8 cellular contexts compared by ENCODE assay signal in genomic region chr6:70667256-70667710, GRCh38. TPM values are rescaled to one million over a fixed set of nuclear protein-coding genes. Genes with fewer than 3 reads are reported as not detected.
DNase-seq lines count a peak whose midpoint lies in the region; ATAC-seq and TF ChIP-seq lines count a peak whose summit lies in the region.

No MANE protein-coding gene starts in this region.

- no peaks in the 10 kb centered on the region for H3K27me3 ChIP-seq in GM23338 (ENCODE audit: insufficient read depth)
- no peaks in the 10 kb centered on the region for H3K27me3 ChIP-seq in layer of hippocampus (ENCODE audit: control insufficient read depth, insufficient read depth, low read length)
- H3K27me3 ChIP-seq in tibial artery, result no peaks in the 10 kb centered on the region

- H3K36me3 Mint-ChIP-seq in GM23338 (ENCODE audit: low read depth), result no peaks in the 10 kb centered on the region; the same call in 2 of the 3 replicates
- peaks cover 25% of the 10 kb centered on the region for H3K36me3 Mint-ChIP-seq in activated T-helper 17 cell treated with anti-CD3 and anti-CD28 coated beads, Interleukin-2, amount 50 U/mL, for 72 hours (ENCODE audit: low read depth)

- H3K27ac ChIP-seq in 22Rv1 (peak overlapping the region; percentile 95), GM23338 (ENCODE audit: low read depth) (peak overlapping the region; percentile 84; the same call in 1 of the 2 replicates), layer of hippocampus (ENCODE audit: low read depth, low read length) (peak overlapping the region; percentile 47), tibial artery (peak overlapping the region; percentile 96)

- H3F3A ChIP-seq in GM23338 (replicated peaks; ENCODE audit: low read depth), result peaks cover 4% of the 10 kb centered on the region

- DNase-seq in GM23338 (ENCODE audit: low spot score) (no peak), tibial artery (no peak), T-helper 9 cell (no peak)

- no peak for ATAC-seq in GM23338
- ATAC-seq in activated T-helper 17 cell treated with anti-CD3 and anti-CD28 coated beads, Interleukin-2, amount 50 U/mL, for 72 hours (replicated peaks), result no peak
- ATAC-seq in GM18502 (IDR thresholded peaks at IDR 0.05; ENCODE audit: poor library complexity, unreplicated experiment), result no peak
- no peak for ATAC-seq in GM18520 (IDR thresholded peaks at IDR 0.05; ENCODE audit: unreplicated experiment)

- H3K9me2 ChIP-seq in GM23338 (ENCODE audit: insufficient read depth), result peaks cover 10% of the 10 kb centered on the region; the same call in 1 of the 2 replicates

- peak overlapping the region; percentile 99 for H2AFZ ChIP-seq in GM23338

- H3K36me3 ChIP-seq in GM23338 (ENCODE audit: insufficient read depth), result no peaks in the 10 kb centered on the region
- no peaks in the 10 kb centered on the region for H3K36me3 ChIP-seq in tibial artery

- peaks cover 28% of the 10 kb centered on the region for H3K4me1 Mint-ChIP-seq in GM23338
- H3K4me1 Mint-ChIP-seq in activated T-helper 17 cell treated with anti-CD3 and anti-CD28 coated beads, Interleukin-2, amount 50 U/mL, for 72 hours, result peaks cover 46% of the 10 kb centered on the region

- H3K9me3 ChIP-seq in tibial artery, result no peaks in the 10 kb centered on the region

- no peaks in the 10 kb centered on the region; the same call in 1 of the 2 replicates for H4K20me1 ChIP-seq in GM23338 (replicated peaks; ENCODE audit: insufficient read depth)

- peaks cover 38% of the 10 kb centered on the region for H3K79me2 ChIP-seq in GM23338 (replicated peaks; ENCODE audit: insufficient read depth)

- no peaks in the 10 kb centered on the region for H3K9me3 Mint-ChIP-seq in GM23338
- H3K9me3 Mint-ChIP-seq in activated T-helper 17 cell treated with anti-CD3 and anti-CD28 coated beads, Interleukin-2, amount 50 U/mL, for 72 hours, result peaks cover 5% of the 10 kb centered on the region

- peak overlapping the region; percentile 88 for H3K4me3 Mint-ChIP-seq in GM23338
- H3K4me3 Mint-ChIP-seq in activated T-helper 17 cell treated with anti-CD3 and anti-CD28 coated beads, Interleukin-2, amount 50 U/mL, for 72 hours, result peak overlapping the region; percentile 99

- H3K4me1 ChIP-seq in GM23338 (ENCODE audit: insufficient read depth) (peaks cover 19% of the 10 kb centered on the region), tibial artery (peaks cover 0 to 22% (median 0%) of the 10 kb centered on the region in 4 donors)

- peak overlapping the region; percentile 92 for H3K27ac Mint-ChIP-seq in GM23338
- H3K27ac Mint-ChIP-seq in activated T-helper 17 cell treated with anti-CD3 and anti-CD28 coated beads, Interleukin-2, amount 50 U/mL, for 72 hours, result peak overlapping the region; percentile 98

- TF ChIP-seq CTCF in 22Rv1 (IDR thresholded peaks at IDR 0.05) (no peak), GM23338 (conservative IDR thresholded peaks at IDR 0.05; ENCODE audit: low read depth in 2 of 2) (no peak), tibial artery (IDR thresholded peaks at IDR 0.05) (no peak)

- peak overlapping the region; percentile 92 for H3K4me2 ChIP-seq in GM23338

- peak overlapping the region; percentile 79 for H3K4me3 ChIP-seq in GM23338
- peak overlapping the region; percentile 93 to 95 for H3K4me3 ChIP-seq in tibial artery

- H3K27me3 Mint-ChIP-seq in GM23338 (ENCODE audit: insufficient read depth, low read depth, poor library complexity), result peaks cover 4% of the 10 kb centered on the region
- no peaks in the 10 kb centered on the region for H3K27me3 Mint-ChIP-seq in activated T-helper 17 cell treated with anti-CD3 and anti-CD28 coated beads, Interleukin-2, amount 50 U/mL, for 72 hours

- intact Hi-C loops in tibial artery (cut with DNase I; ENCODE audit: low total_unique reads), result loop anchor here (5.0 kb wide), 1 partner anchor 255 kb away; the partner anchor contains the start of gene FAM135A

TF ChIP-seq in GM23338, 12 proteins besides CTCF, POLR2A, EP300 and RAD21:
- TF ChIP-seq REST (IDR thresholded peaks at IDR 0.05; ENCODE audit: unreplicated experiment) (no peak), EZH2phosphoT487 (IDR thresholded peaks at IDR 0.05; ENCODE audit: unreplicated experiment) (no peak), NANOG (IDR thresholded peaks at IDR 0.05; ENCODE audit: borderline replicate concordance) (no peak), ZNF462 (CRISPR knock-in tag; IDR thresholded peaks at IDR 0.05) (no peak)

RNA-seq across cellular contexts. Expression of gene SMAP1, which starts 0.4 kb away (rescaled TPM):
- total RNA-seq in GM23338 (2014; rRNA removed; shearing (Covaris generic)), result 31.1 and 31.7 TPM in 2 replicates
- 34.6 and 34.8 TPM in 2 replicates for polyA plus RNA-seq in GM23338 (2016; fragmentation: Nextera tagmentation; extraction: Ambion mirVana)
- total RNA-seq in activated T-helper 17 cell treated with anti-CD3 and anti-CD28 coated beads, Interleukin-2, amount 50 U/mL, for 72 hours, result 10 to 100 TPM; 24.0 to 39.5 TPM
